3 cellular contexts compared by ENCODE assay signal in genomic region chr7:102636956-102637355, GRCh38. TPM values are rescaled to one million over a fixed set of nuclear protein-coding genes. Genes with fewer than 3 reads are reported as not detected.
"Had no signal": no experiment of that assay in that cellular context is flagged by ENCODE, and none has a peak within 500 bp of the region (broad histone marks: within the 10 kb centered on the region; RNA-seq: fewer than 3 reads in every experiment).

No MANE protein-coding gene starts in this region.

RNA-seq across cellular contexts. Expression of gene SPDYE2B, which starts 13.2 kb away (rescaled TPM):
- total RNA-seq: HT-29, NCI-H460, SJCRH30 had no signal
